In genomic region chr10:102310356-102311024, GRCh38 we compare ENCODE assay signal across 13 cellular contexts.
DNase-seq lines count a peak whose midpoint lies in the region; ATAC-seq and TF ChIP-seq lines count a peak whose summit lies in the region.
"Had no signal": no experiment of that assay in that cellular context is flagged by ENCODE, and none has a peak within 500 bp of the region (broad histone marks: within the 10 kb centered on the region; RNA-seq: fewer than 3 reads in every experiment).

No MANE protein-coding gene starts in this region.

- H3K79me2 ChIP-seq in PC-9 (ENCODE audit: low read depth) = peaks cover 23% of the 10 kb centered on the region; the same call in 1 of the 2 replicates

- no peaks in the 10 kb centered on the region for H4K20me1 ChIP-seq in PC-9 (ENCODE audit: insufficient read depth)

- peaks cover 22% of the 10 kb centered on the region for H3K4me1 ChIP-seq in PC-9 (replicated peaks; ENCODE audit: insufficient read depth)
- peaks cover 39 to 66% (median 59%) of the 10 kb centered on the region in 4 donors for H3K4me1 ChIP-seq in esophagus muscularis mucosa
- H3K4me1 ChIP-seq in mesodermal cell (ENCODE audit: control insufficient read depth, insufficient read depth, low read length, poor library complexity, severe bottlenecking) = peaks cover 24% of the 10 kb centered on the region

- H3K4me1 Mint-ChIP-seq in activated naive CD4-positive, alpha-beta T cell treated with anti-CD3 and anti-CD28 coated beads, Interleukin-2, amount 10 ng/mL, durations not matched to agents 7 days and 5 days = peaks cover 19% of the 10 kb centered on the region

- no peaks in the 10 kb centered on the region for H3K27me3 Mint-ChIP-seq in activated naive CD4-positive, alpha-beta T cell treated with anti-CD3 and anti-CD28 coated beads, Interleukin-2, amount 10 ng/mL, durations not matched to agents 7 days and 5 days
- H3K27me3 Mint-ChIP-seq: naive thymus-derived CD4-positive, alpha-beta T cell had no signal

- H3F3A ChIP-seq in PC-9 (ENCODE audit: insufficient read depth, low read depth) = peaks cover 8% of the 10 kb centered on the region

- POLR2A ChIA-PET in PC-9 (lab: Charles Lee; ENCODE audit: unreplicated experiment) = interaction anchor here (0.6 kb wide), 1 partner anchor 35 kb away, joined by 4 read pairs; no protein-coding TSS in a partner anchor

- H3K36me3 Mint-ChIP-seq in activated naive CD4-positive, alpha-beta T cell treated with anti-CD3 and anti-CD28 coated beads, Interleukin-2, amount 10 ng/mL, durations not matched to agents 7 days and 5 days = peaks cover 11% of the 10 kb centered on the region

- H3K36me3 ChIP-seq in PC-9 (ENCODE audit: low read depth) = no peaks in the 10 kb centered on the region
- H3K36me3 ChIP-seq in esophagus muscularis mucosa = peaks cover 0 to 3% (median 0%) of the 10 kb centered on the region in 4 donors
- H3K36me3 ChIP-seq in mesodermal cell (ENCODE audit: control insufficient read depth, insufficient read depth, low read length) = peaks cover 22% of the 10 kb centered on the region

- peak; percentile 66 for DNase-seq in AG10803 (ENCODE audit: low read depth)
- peak; percentile 43 to 80 for DNase-seq in PC-9
- DNase-seq in esophagus muscularis mucosa (ENCODE audit: extremely low spot score) = peak; percentile 78
- no peak for DNase-seq in activated naive CD4-positive, alpha-beta T cell treated with anti-CD3 and anti-CD28 coated beads, Interleukin-2, amount 10 ng/mL, durations not matched to agents 7 days and 5 days
- DNase-seq in T1000 (lab: John Stamatoyannopoulos, UW) = no peak
- DNase-seq: effector memory CD4-positive, alpha-beta T cell; H7; naive thymus-derived CD4-positive, alpha-beta T cell; T-helper 2 cell had no signal

- BruUV-seq in PC-9 (replicated peaks; lab: Mats Ljungman, UMichigan) = no TSS peak

- H3K4me3 ChIP-seq in AG10803 (ENCODE audit: low read length) = no peak overlapping the region
- no peak overlapping the region for H3K4me3 ChIP-seq in PC-9
- H3K4me3 ChIP-seq in esophagus muscularis mucosa = no peak overlapping the region
- H3K4me3 ChIP-seq in mesodermal cell (ENCODE audit: extremely low read depth, insufficient read depth, low read length, poor library complexity, severe bottlenecking) = no peak overlapping the region

- 70% methylated on average over 4 of the region's 4 CpGs for WGBS in esophagus muscularis mucosa
- 75 to 92% methylated on average over 1 to 2 of the region's 4 CpGs for WGBS in mesodermal cell (ENCODE audit: insufficient coverage in 2 of 2), 2 experiments

- no peak overlapping the region for H3K4me3 Mint-ChIP-seq in activated naive CD4-positive, alpha-beta T cell treated with anti-CD3 and anti-CD28 coated beads, Interleukin-2, amount 10 ng/mL, durations not matched to agents 7 days and 5 days
- H3K4me3 Mint-ChIP-seq: naive thymus-derived CD4-positive, alpha-beta T cell had no signal

- no peak for TF ChIP-seq CTCF in AG10803 (conservative IDR thresholded peaks at IDR 0.05; ENCODE audit: low read length)
- TF ChIP-seq CTCF in PC-9 (conservative IDR thresholded peaks at IDR 0.05) = no peak
- no peak for TF ChIP-seq CTCF in esophagus muscularis mucosa (IDR thresholded peaks at IDR 0.05)

- H3K27me3 ChIP-seq in PC-9 (ENCODE audit: insufficient read depth, low read depth) (no peaks in the 10 kb centered on the region), esophagus muscularis mucosa (no peaks in the 10 kb centered on the region)

- TF ChIP-seq POLR2A in esophagus muscularis mucosa (IDR thresholded peaks at IDR 0.05; ENCODE audit: low read depth) = no peak

- H3K27ac Mint-ChIP-seq in activated naive CD4-positive, alpha-beta T cell treated with anti-CD3 and anti-CD28 coated beads, Interleukin-2, amount 10 ng/mL, durations not matched to agents 7 days and 5 days = no peak overlapping the region

- H3K27ac ChIP-seq in PC-9 (peak overlapping the region; percentile 58), esophagus muscularis mucosa (replicated peaks in 1 of 4) (peak overlapping the region in 3 of 4 donors; percentile 1 to 13 (median 8)), mesodermal cell (ENCODE audit: low read depth, low read length, severe bottlenecking) (peak overlapping the region; percentile 77)
- H3K27ac ChIP-seq: C4-2B had no signal

- intact Hi-C loops in PC-9 (cut with micrococcal nuclease; ENCODE audit: unreplicated experiment) (no loop called here), esophagus muscularis mucosa (cut with DNase I) (no loop called here)

- H3K9me3 ChIP-seq in PC-9 (ENCODE audit: insufficient read depth, low read depth) = no peaks in the 10 kb centered on the region
- no peaks in the 10 kb centered on the region for H3K9me3 ChIP-seq in esophagus muscularis mucosa
- H3K9me3 ChIP-seq in mesodermal cell (ENCODE audit: control insufficient read depth, low read length) = no peaks in the 10 kb centered on the region

- CTCF ChIA-PET in PC-9 (lab: Charles Lee) = interaction anchor here (0.7 to 1.2 kb wide), 2 partner anchors 36 to 627 kb away, joined by 3 to 4 read pairs; no protein-coding TSS in a partner anchor
- CTCF ChIA-PET in activated naive CD4-positive, alpha-beta T cell treated with anti-CD3 and anti-CD28 coated beads, Interleukin-2, amount 10 ng/mL, durations not matched to agents 7 days and 5 days (lab: Charles Lee) = interaction anchor here (1.0 to 1.8 kb wide), 4 partner anchors 13 to 81 kb away, joined by 3 to 4 read pairs (median 4); no protein-coding TSS in a partner anchor

- no peak overlapping the region for H2AFZ ChIP-seq in PC-9

- TF ChIP-seq EP300 in esophagus muscularis mucosa (IDR thresholded peaks at IDR 0.05) = no peak

- ATAC-seq in HG03097 (IDR thresholded peaks at IDR 0.05; ENCODE audit: low FRiP score, unreplicated experiment) = no peak
- no peak for ATAC-seq in HG03439 (IDR thresholded peaks at IDR 0.05; ENCODE audit: unreplicated experiment)
- ATAC-seq: naive thymus-derived CD4-positive, alpha-beta T cell had no signal

- peak overlapping the region; percentile 40 for H3K4me2 ChIP-seq in PC-9

- H3K9me3 Mint-ChIP-seq in activated naive CD4-positive, alpha-beta T cell treated with anti-CD3 and anti-CD28 coated beads, Interleukin-2, amount 10 ng/mL, durations not matched to agents 7 days and 5 days = no peaks in the 10 kb centered on the region

- H3K9me2 ChIP-seq in PC-9 (ENCODE audit: insufficient read depth) = no peaks in the 10 kb centered on the region

Comparison
In these comparisons a context has a peak if more than half of its experiments do, and no peak if none do; other contexts are left out.
1. DNase-seq: peak in AG10803 (single experiment), PC-9 (2 of 2) and esophagus muscularis mucosa (single experiment); none in activated naive CD4-positive, alpha-beta T cell treated with anti-CD3 and anti-CD28 coated beads, Interleukin-2, amount 10 ng/mL, durations not matched to agents 7 days and 5 days (single experiment) and T1000 (single experiment).
2. H3K27ac ChIP-seq: peak in every context shown above with its lines; median percentile 77 in mesodermal cell; 58 in PC-9; 8 in esophagus muscularis mucosa.